Comparison of ENCODE assay signal across 8 cellular contexts in the genomic region with DNA sequence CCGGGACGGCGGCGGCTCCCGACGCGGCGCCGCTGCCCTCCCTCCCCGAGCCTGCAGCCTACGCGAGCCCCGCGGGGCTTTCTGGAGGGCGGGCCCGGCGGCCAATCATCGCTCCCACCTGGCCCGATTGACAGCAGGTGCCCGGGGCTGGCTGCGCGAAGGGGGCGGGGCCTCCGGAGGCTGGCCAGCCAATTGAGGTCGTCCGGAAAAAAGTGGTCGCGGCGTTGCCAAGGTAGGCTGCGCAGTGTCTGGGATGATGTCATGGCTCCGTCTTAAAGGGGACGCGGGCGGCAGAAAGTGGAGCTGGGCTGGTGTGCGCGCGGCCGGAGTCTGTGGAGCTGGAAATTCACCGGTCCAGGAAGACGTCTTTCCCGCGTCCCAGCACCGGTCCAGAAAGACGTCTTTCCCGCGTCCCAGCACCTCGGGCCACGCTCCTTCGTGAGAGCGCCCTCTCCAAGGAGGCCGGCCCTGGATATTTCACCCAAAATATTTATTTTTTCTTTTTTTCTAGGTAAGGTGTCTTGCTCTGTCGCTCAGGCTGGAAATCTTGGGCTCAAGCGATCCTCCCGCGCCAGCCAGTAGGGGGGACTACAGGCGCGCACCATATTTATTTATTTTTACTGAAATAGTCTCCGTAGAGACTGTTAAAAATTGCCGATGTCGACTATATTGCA. TPM values are rescaled to one million over a fixed set of nuclear protein-coding genes. Genes with fewer than 3 reads are reported as not detected.
A peak's percentile ranks its signal among the peaks of the same experiment; 100 is the strongest.
DNase-seq lines count a peak whose midpoint lies in the region; ATAC-seq and TF ChIP-seq lines count a peak whose summit lies in the region.

Gene ACTR1B (minus strand): TSS at position 83 of the 674 bp plus-strand sequence. CDS start 154 bp downstream, outside the sequence.

- H3K27me3 Mint-ChIP-seq in H9 (ENCODE audit: low read depth): no peaks in the 10 kb centered on the region
- no peaks in the 10 kb centered on the region for H3K27me3 Mint-ChIP-seq in natural killer cell treated with Interleukin-12 subunit alpha and Interleukin-12 subunit beta and Interleukin-15 and Interleukin-18, amount 100 ng/mL, for 72 hours

- DNase-seq in G401 (ENCODE audit: low spot score): peak; percentile 99
- DNase-seq in H9: peak; percentile 99
- peak; percentile 97 for DNase-seq in M059J (ENCODE audit: low read depth)
- DNase-seq in SHP77 (lab: John Stamatoyannopoulos, UW): peak; percentile 94 to 97
- peak; percentile 96 for DNase-seq in activated effector memory CD4-positive, alpha-beta T cell treated with Interleukin-2 at 50 U/mL for 16 hours
- peak; percentile 99 for DNase-seq in fibroblast of pulmonary artery (ENCODE audit: low read depth)
- DNase-seq in natural killer cell treated with Interleukin-12 subunit alpha and Interleukin-12 subunit beta and Interleukin-15 and Interleukin-18, amount 100 ng/mL, for 72 hours (ENCODE audit: low spot score): peak; percentile 99
- DNase-seq in stimulated activated naive CD8-positive, alpha-beta T cell treated with anti-CD3 and anti-CD28 coated beads, Interleukin-15, Interleukin-2, amounts not matched to agents 100 U/mL and 50 U/mL, for 24 hours: peak; percentile 98

- H3K36me3 Mint-ChIP-seq in H9 (ENCODE audit: insufficient read depth in 1 of 3, low read depth in 3 of 3): peaks cover 5 to 11% (median 6%) of the 10 kb centered on the region in 3 experiments; a peak in 4 of 7 replicates
- H3K36me3 Mint-ChIP-seq in natural killer cell treated with Interleukin-12 subunit alpha and Interleukin-12 subunit beta and Interleukin-15 and Interleukin-18, amount 100 ng/mL, for 72 hours: no peaks in the 10 kb centered on the region

- TF ChIP-seq CTCF in H9 (conservative IDR thresholded peaks at IDR 0.05) (peak; percentile 71), fibroblast of pulmonary artery (IDR thresholded peaks at IDR 0.05; ENCODE audit: low read length, missing control alignments) (peak; percentile 61)

- no peak within 1 kb of the TSS for H4K5ac ChIP-seq in H9 (ENCODE audit: insufficient read length, low read depth, low read length)

- H3K23ac ChIP-seq in H9 (ENCODE audit: insufficient read length, low read depth, low read length): no peak within 1 kb of the TSS

- no peaks in the 10 kb centered on the region; the same call in 1 of the 2 replicates for H3K4me1 ChIP-seq in H9 (ENCODE audit: insufficient read depth, low read length)

- peak within 1 kb of the TSS; percentile 96 to 98 (median 97) for H3K27ac Mint-ChIP-seq in H9
- peak within 1 kb of the TSS; percentile 96 to 97 for H3K27ac Mint-ChIP-seq in natural killer cell treated with Interleukin-12 subunit alpha and Interleukin-12 subunit beta and Interleukin-15 and Interleukin-18, amount 100 ng/mL, for 72 hours

- H2AFZ ChIP-seq in H9 (ENCODE audit: low read length): peak within 1 kb of the TSS; percentile 34

- H3K27ac ChIP-seq in H9 (ENCODE audit: insufficient read length, low read depth, low read length): peak within 1 kb of the TSS; percentile 70

- H3K23me2 ChIP-seq in H9 (ENCODE audit: insufficient read length, low read depth, low read length, poor library complexity, severe bottlenecking): peaks cover 12% of the 10 kb centered on the region

- peaks cover 4% of the 10 kb centered on the region; the same call in 1 of the 2 replicates for H3K79me2 ChIP-seq in H9 (ENCODE audit: insufficient read depth, low read length)

- H2BK120ac ChIP-seq in H9 (ENCODE audit: low read depth, low read length, poor library complexity, severe bottlenecking): no peak within 1 kb of the TSS

- no peak within 1 kb of the TSS; the same call in 1 of the 2 replicates for H3K4ac ChIP-seq in H9 (ENCODE audit: low read depth, low read length)

- H2BK12ac ChIP-seq in H9 (ENCODE audit: insufficient read length, low read depth, low read length): no peak within 1 kb of the TSS

- H2BK20ac ChIP-seq in H9 (ENCODE audit: low read depth, low read length, poor library complexity, severe bottlenecking): no peak within 1 kb of the TSS

- no peak within 1 kb of the TSS for H2BK5ac ChIP-seq in H9 (ENCODE audit: insufficient read length, low read length)

- H3K4me3 Mint-ChIP-seq in H9: peak within 1 kb of the TSS; percentile 90 to 92
- H3K4me3 Mint-ChIP-seq in natural killer cell treated with Interleukin-12 subunit alpha and Interleukin-12 subunit beta and Interleukin-15 and Interleukin-18, amount 100 ng/mL, for 72 hours: peak within 1 kb of the TSS; percentile 95

- no peak within 1 kb of the TSS for H2BK15ac ChIP-seq in H9 (ENCODE audit: low read depth, low read length)

- peak; percentile 91 to 94 for ATAC-seq in natural killer cell treated with Interleukin-12 subunit alpha and Interleukin-12 subunit beta and Interleukin-15 and Interleukin-18, amount 100 ng/mL, for 72 hours
- peak; percentile 81 for ATAC-seq in stimulated activated naive CD8-positive, alpha-beta T cell treated with anti-CD3 and anti-CD28 coated beads, Interleukin-15, Interleukin-2, amounts not matched to agents 100 U/mL and 50 U/mL, for 24 hours

- peaks cover 4% of the 10 kb centered on the region for H3K79me1 ChIP-seq in H9 (ENCODE audit: insufficient read depth, low read depth, low read length, poor library complexity, severe bottlenecking)

- no peaks in the 10 kb centered on the region for H3K9me3 ChIP-seq in H9 (ENCODE audit: control insufficient read depth, low read depth, low read length)

- H3K4me2 ChIP-seq in H9 (ENCODE audit: insufficient read depth, insufficient read length, low read length): peak within 1 kb of the TSS; percentile 99

- no peak within 1 kb of the TSS for H2AK5ac ChIP-seq in H9 (ENCODE audit: insufficient read length, low read length)

- no peaks in the 10 kb centered on the region; a peak in 1 of 5 replicates for H3K9me3 Mint-ChIP-seq in H9
- no peaks in the 10 kb centered on the region for H3K9me3 Mint-ChIP-seq in natural killer cell treated with Interleukin-12 subunit alpha and Interleukin-12 subunit beta and Interleukin-15 and Interleukin-18, amount 100 ng/mL, for 72 hours

- H3K18ac ChIP-seq in H9 (ENCODE audit: insufficient read length, low read depth, low read length): peak within 1 kb of the TSS; percentile 96

- H4K20me1 ChIP-seq in H9 (ENCODE audit: control insufficient read depth, insufficient read depth, insufficient read length): no peaks in the 10 kb centered on the region

- peak within 1 kb of the TSS; percentile 79 for H3K4me3 ChIP-seq in fibroblast of pulmonary artery (replicated peaks; ENCODE audit: low read depth, low read length)

- H4K8ac ChIP-seq in H9 (replicated peaks; ENCODE audit: insufficient read length, low read depth, low read length): no peak within 1 kb of the TSS

- WGBS in H9 (ENCODE audit: extremely low coverage, insufficient read length, low lambda C conversion rate): no CpG with 5 or more reads among the region's 60 CpGs

- H3K27me3 ChIP-seq in H9 (ENCODE audit: insufficient read depth, low read length): no peaks in the 10 kb centered on the region

- H3K56ac ChIP-seq in H9 (ENCODE audit: insufficient read length, low read depth, low read length): no peak within 1 kb of the TSS

- peak within 1 kb of the TSS; percentile 98 for H3K14ac ChIP-seq in H9 (ENCODE audit: insufficient read depth, low read length)

- H4K91ac ChIP-seq in H9 (ENCODE audit: insufficient read length, low read depth, low read length): no peak within 1 kb of the TSS

- in situ Hi-C loops in G401 (cut with HindIII; ENCODE audit: low sequenced_read_pairs): no loop called here

- no peak within 1 kb of the TSS for H3T11ph ChIP-seq in H9 (ENCODE audit: low read length)

- peak within 1 kb of the TSS; percentile 86 for H3K9ac ChIP-seq in H9 (ENCODE audit: extremely low read depth, insufficient read length, low read length)

- H3K4me1 Mint-ChIP-seq in H9: peaks cover 18 to 19% of the 10 kb centered on the region in 2 experiments
- peaks cover 21 to 26% of the 10 kb centered on the region in 2 donors for H3K4me1 Mint-ChIP-seq in natural killer cell treated with Interleukin-12 subunit alpha and Interleukin-12 subunit beta and Interleukin-15 and Interleukin-18, amount 100 ng/mL, for 72 hours (ENCODE audit: low read depth in 2 of 2)

RNA-seq across cellular contexts. Expression of gene ACTR1B, which starts in this region (rescaled TPM):
- 57.6 and 68.4 TPM in 2 replicates for total RNA-seq in G401 (2014; rRNA removed; shearing (Covaris generic))
- total RNA-seq in H9 (2021): 31.1 and 33.8 TPM in 2 replicates
- 39.4 and 52.6 TPM in 2 replicates for total RNA-seq in M059J (2014; rRNA removed; shearing (Covaris generic))
- total RNA-seq in natural killer cell treated with Interleukin-12 subunit alpha and Interleukin-12 subunit beta and Interleukin-15 and Interleukin-18, amount 100 ng/mL, for 72 hours: 10 to 100 TPM; 59.0 to 74.9 TPM

Comparison
In these comparisons a context has a peak if more than half of its experiments do, and no peak if none do; other contexts are left out.
1. Peak in every context shown above with its lines: DNase-seq, ATAC-seq, H3K4me3 ChIP-seq and H3K27ac ChIP-seq.